In the genomic region with DNA sequence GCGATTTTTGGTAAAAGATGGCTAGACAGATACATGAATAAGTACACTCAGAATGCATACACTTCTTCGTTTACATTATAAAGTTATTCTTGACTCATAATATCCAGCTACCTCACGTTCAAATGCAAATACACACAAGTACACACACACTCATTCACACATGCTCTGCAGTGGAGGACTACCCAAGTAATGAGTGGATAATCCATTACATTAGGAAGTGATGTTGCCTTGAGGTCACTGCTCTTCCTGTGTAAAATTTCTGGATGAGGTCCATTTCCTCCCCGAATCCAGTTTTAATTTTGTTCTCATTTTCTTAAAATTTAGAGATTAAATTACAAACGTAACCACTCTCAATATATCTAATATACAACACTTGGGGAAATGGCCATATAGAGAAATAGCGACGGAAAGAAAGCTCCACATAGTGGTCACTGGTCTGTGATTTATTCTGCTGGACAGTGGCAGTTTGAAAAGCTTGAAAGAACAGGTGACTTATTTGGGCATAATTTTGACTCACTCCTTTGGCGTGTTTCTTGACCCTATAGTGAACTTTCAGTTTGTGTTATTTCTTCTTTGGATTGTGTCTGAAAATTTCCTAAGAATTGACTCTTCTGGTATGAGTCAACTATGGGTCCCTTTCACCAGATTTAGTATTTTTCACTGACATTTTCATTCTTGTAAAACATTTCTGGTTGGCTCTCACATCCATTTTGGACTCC, we compare ENCODE assay signal across 16 cellular contexts. TPM values are rescaled to one million over a fixed set of nuclear protein-coding genes. Genes with fewer than 3 reads are reported as not detected.
DNase-seq lines count a peak whose midpoint lies in the region; ATAC-seq and TF ChIP-seq lines count a peak whose summit lies in the region.
"Had no signal": no experiment of that assay in that cellular context is flagged by ENCODE, and none has a peak within 500 bp of the region (broad histone marks: within the 10 kb centered on the region; RNA-seq: fewer than 3 reads in every experiment).

No MANE protein-coding gene starts in this region.

- H3K36me3 Mint-ChIP-seq in activated T-helper 17 cell treated with anti-CD3 and anti-CD28 coated beads, Interleukin-2, amount 50 U/mL, for 72 hours (ENCODE audit: low read depth), result no peaks in the 10 kb centered on the region
- H3K36me3 Mint-ChIP-seq: activated naive CD4-positive, alpha-beta T cell treated with anti-CD3 and anti-CD28 coated beads, Interleukin-2, amount 50 U/mL, for 24 hours; natural killer cell treated with Interleukin-12 subunit alpha and Interleukin-12 subunit beta and Interleukin-15 and Interleukin-18, amount 100 ng/mL, for 72 hours had no signal

- H3K4me1 Mint-ChIP-seq in activated T-helper 17 cell treated with anti-CD3 and anti-CD28 coated beads, Interleukin-2, amount 50 U/mL, for 72 hours, result no peaks in the 10 kb centered on the region
- H3K4me1 Mint-ChIP-seq: activated naive CD4-positive, alpha-beta T cell treated with anti-CD3 and anti-CD28 coated beads, Interleukin-2, amount 50 U/mL, for 24 hours had no signal

- H3K9me3 ChIP-seq in prostate gland, result no peaks in the 10 kb centered on the region
- H3K9me3 ChIP-seq: BLaER1 had no signal

- no peaks in the 10 kb centered on the region for H3K9me3 Mint-ChIP-seq in activated T-helper 17 cell treated with anti-CD3 and anti-CD28 coated beads, Interleukin-2, amount 50 U/mL, for 72 hours
- H3K9me3 Mint-ChIP-seq: activated naive CD4-positive, alpha-beta T cell treated with anti-CD3 and anti-CD28 coated beads, Interleukin-2, amount 50 U/mL, for 24 hours; natural killer cell treated with Interleukin-12 subunit alpha and Interleukin-12 subunit beta and Interleukin-15 and Interleukin-18, amount 100 ng/mL, for 72 hours had no signal

- H3K36me3 ChIP-seq in prostate gland, result no peaks in the 10 kb centered on the region
- H3K36me3 ChIP-seq: BLaER1 had no signal

- WGBS in prostate gland, result 82% methylated on average over 8 of the region's 8 CpGs

- no peaks in the 10 kb centered on the region for H3K27me3 Mint-ChIP-seq in activated T-helper 17 cell treated with anti-CD3 and anti-CD28 coated beads, Interleukin-2, amount 50 U/mL, for 72 hours

- H3K4me3 Mint-ChIP-seq in activated T-helper 17 cell treated with anti-CD3 and anti-CD28 coated beads, Interleukin-2, amount 50 U/mL, for 72 hours, result no peak overlapping the region
- H3K4me3 Mint-ChIP-seq: activated naive CD4-positive, alpha-beta T cell treated with anti-CD3 and anti-CD28 coated beads, Interleukin-2, amount 50 U/mL, for 24 hours; natural killer cell treated with Interleukin-12 subunit alpha and Interleukin-12 subunit beta and Interleukin-15 and Interleukin-18, amount 100 ng/mL, for 72 hours had no signal

- no peak overlapping the region for H3K27ac Mint-ChIP-seq in activated T-helper 17 cell treated with anti-CD3 and anti-CD28 coated beads, Interleukin-2, amount 50 U/mL, for 72 hours
- H3K27ac Mint-ChIP-seq: activated naive CD4-positive, alpha-beta T cell treated with anti-CD3 and anti-CD28 coated beads, Interleukin-2, amount 50 U/mL, for 24 hours; natural killer cell treated with Interleukin-12 subunit alpha and Interleukin-12 subunit beta and Interleukin-15 and Interleukin-18, amount 100 ng/mL, for 72 hours had no signal

- intact Hi-C loops in prostate gland (cut with DNase I), result no loop called here

- H3K4me3 ChIP-seq in prostate gland, result no peak overlapping the region
- H3K4me3 ChIP-seq: BLaER1 had no signal

- ATAC-seq in HG02870 (IDR thresholded peaks at IDR 0.05; ENCODE audit: unreplicated experiment) (peak; percentile 85), HG02678 (IDR thresholded peaks at IDR 0.05; ENCODE audit: unreplicated experiment) (no peak)
- peak; percentile 40 for ATAC-seq in activated T-helper 17 cell treated with anti-CD3 and anti-CD28 coated beads, Interleukin-2, amount 50 U/mL, for 72 hours (replicated peaks)
- ATAC-seq: natural killer cell treated with Interleukin-12 subunit alpha and Interleukin-12 subunit beta and Interleukin-15 and Interleukin-18, amount 100 ng/mL, for 72 hours; right cardiac atrium had no signal

- no peak for TF ChIP-seq POLR2A in prostate gland (IDR thresholded peaks at IDR 0.05)

- no peak overlapping the region for H3K27ac ChIP-seq in prostate gland
- H3K27ac ChIP-seq: BLaER1, epithelial cell of prostate had no signal

- H3K27me3 ChIP-seq in prostate gland (replicated peaks; ENCODE audit: insufficient read depth), result no peaks in the 10 kb centered on the region
- H3K27me3 ChIP-seq: BLaER1 had no signal

- no peaks in the 10 kb centered on the region for H3K4me1 ChIP-seq in prostate gland (replicated peaks)
- H3K4me1 ChIP-seq: BLaER1 had no signal

- peak; percentile 17 for DNase-seq in GM03348 (ENCODE audit: low spot score)
- DNase-seq in kidney glomerular epithelial cell (lab: John Stamatoyannopoulos, UW), result peak; percentile 19
- no peak for DNase-seq in prostate gland (ENCODE audit: low spot score)
- DNase-seq in SIG-M5 (lab: John Stamatoyannopoulos, UW), result no peak
- no peak for DNase-seq in stimulated activated CD4-positive, alpha-beta T cell treated with anti-CD3 and anti-CD28 coated beads, Interleukin-2, amount 100 ng/mL, for 48 hours
- DNase-seq: DND-41; GOT3; right cardiac atrium; stimulated activated CD4-positive, alpha-beta T cell treated with anti-CD3 and anti-CD28 coated beads, Interleukin-4, amount 100 ng/mL, for 24 hours had no signal

- no peak for TF ChIP-seq CTCF in prostate gland (IDR thresholded peaks at IDR 0.05)

RNA-seq across cellular contexts. Expression of a gene that starts 25.6 kb away (rescaled TPM):
- total RNA-seq in activated T-helper 17 cell treated with anti-CD3 and anti-CD28 coated beads, Interleukin-2, amount 50 U/mL, for 72 hours, result 10 to 100 TPM in 1 of 2 donors, 1 to 10 TPM in 1; 9.5 to 27.6 TPM
- total RNA-seq in prostate gland, result 10 to 100 TPM; 16.9 to 20.4 TPM

Comparison
In these comparisons a context has a peak if more than half of its experiments do, and no peak if none do; other contexts are left out.
1. DNase-seq: peak in GM03348 (single experiment) and kidney glomerular epithelial cell (single experiment); none in prostate gland (single experiment), SIG-M5 (single experiment) and stimulated activated CD4-positive, alpha-beta T cell treated with anti-CD3 and anti-CD28 coated beads, Interleukin-2, amount 100 ng/mL, for 48 hours (0 of 2).